ENCODE assay signal across 20 cellular contexts in the genomic region with DNA sequence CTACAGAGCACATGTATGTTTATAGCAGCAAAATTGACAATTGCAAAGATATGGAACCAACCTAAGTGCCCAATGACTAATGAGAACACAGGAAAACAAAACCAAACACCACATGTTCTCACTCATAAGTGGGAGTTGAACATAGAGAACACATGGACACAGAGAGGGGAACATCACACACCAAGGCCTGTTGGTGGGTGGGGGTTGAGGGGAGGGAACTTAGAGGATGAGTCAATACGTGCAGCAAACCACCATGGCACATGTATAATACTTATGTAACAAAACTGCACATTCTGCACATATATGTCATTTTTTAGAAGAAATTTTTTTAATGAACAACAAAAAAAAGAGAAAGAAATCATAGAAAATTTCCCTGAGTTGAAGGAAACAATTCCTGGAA. TPM values are rescaled to one million over a fixed set of nuclear protein-coding genes. Genes with fewer than 3 reads are reported as not detected.
DNase-seq lines count a peak whose midpoint lies in the region; ATAC-seq and TF ChIP-seq lines count a peak whose summit lies in the region.
"Had no signal": no experiment of that assay in that cellular context is flagged by ENCODE, and none has a peak within 500 bp of the region (broad histone marks: within the 10 kb centered on the region; RNA-seq: fewer than 3 reads in every experiment).

No MANE protein-coding gene starts in this region.

- H3K36me3 ChIP-seq in HEK293 (ENCODE audit: control insufficient read depth in 2 of 2, insufficient read depth in 1 of 2, low read length in 2 of 2): no peaks in the 10 kb centered on the region
- H3K36me3 ChIP-seq: ovary, vagina had no signal

- POLR2A ChIA-PET in HEK293 (lab: Yijun Ruan, JAX) (no interaction called here), WTC11 (lab: Charles Lee) (no interaction called here)

- peak; percentile 5 to 12 for DNase-seq in activated T-cell treated with anti-CD3 and anti-CD28 coated beads, Interleukin-2, amount 50 U/mL, for 72 hours
- no peak for DNase-seq in activated T-cell treated with anti-CD3 and anti-CD28 coated beads, Interleukin-2, amount 50 U/mL, for 24 hours
- peak; percentile 16 for DNase-seq in activated naive CD8-positive, alpha-beta T cell treated with anti-CD3 and anti-CD28 coated beads for 36 hours
- DNase-seq in neural crest cell (ENCODE audit: low read depth, low spot score): no peak
- no peak for DNase-seq in WTC11 (ENCODE audit: low spot score)
- no peak for DNase-seq in HuH-7.5 (ENCODE audit: low spot score)
- DNase-seq: activated B cell treated with CpG ODN at 0.5 μM for 24 hours, Calu3, dorsolateral prefrontal cortex, HFFc6, hippocampal formation, left colon, NCI-H1092, ovary had no signal

- ATAC-seq in activated T-cell treated with anti-CD3 and anti-CD28 coated beads, Interleukin-2, amount 50 U/mL, for 72 hours (replicated peaks in 1 of 2): no peak
- no peak for ATAC-seq in GM21423 (IDR thresholded peaks at IDR 0.05; ENCODE audit: unreplicated experiment)
- no peak for ATAC-seq in WTC11
- ATAC-seq: left colon had no signal

- H3K27me3 Mint-ChIP-seq in activated T-cell treated with anti-CD3 and anti-CD28 coated beads, Interleukin-2, amount 50 U/mL, for 72 hours (ENCODE audit: low read depth): no peaks in the 10 kb centered on the region
- H3K27me3 Mint-ChIP-seq in activated T-cell treated with anti-CD3 and anti-CD28 coated beads, Interleukin-2, amount 50 U/mL, for 24 hours: no peaks in the 10 kb centered on the region
- H3K27me3 Mint-ChIP-seq in activated naive CD8-positive, alpha-beta T cell treated with anti-CD3 and anti-CD28 coated beads for 36 hours: no peaks in the 10 kb centered on the region
- no peaks in the 10 kb centered on the region for H3K27me3 Mint-ChIP-seq in neural crest cell (ENCODE audit: low read depth)
- H3K27me3 Mint-ChIP-seq in WTC11 (ENCODE audit: low read depth): no peaks in the 10 kb centered on the region; the same call in 1 of the 2 replicates
- H3K27me3 Mint-ChIP-seq: activated B cell treated with CpG ODN at 0.5 μM for 24 hours, brain had no signal

- peaks cover 4% of the 10 kb centered on the region; the same call in 1 of the 2 replicates for H3K4me1 ChIP-seq in HEK293 (ENCODE audit: control insufficient read depth, insufficient read depth, low read length)

- peaks cover 8 to 11% of the 10 kb centered on the region in 2 donors for H3K9me3 Mint-ChIP-seq in activated T-cell treated with anti-CD3 and anti-CD28 coated beads, Interleukin-2, amount 50 U/mL, for 72 hours
- peaks cover 18% of the 10 kb centered on the region for H3K9me3 Mint-ChIP-seq in activated T-cell treated with anti-CD3 and anti-CD28 coated beads, Interleukin-2, amount 50 U/mL, for 24 hours
- H3K9me3 Mint-ChIP-seq in activated naive CD8-positive, alpha-beta T cell treated with anti-CD3 and anti-CD28 coated beads for 36 hours: peaks cover 15% of the 10 kb centered on the region
- H3K9me3 Mint-ChIP-seq in neural crest cell: peaks cover 17% of the 10 kb centered on the region
- peaks cover 23% of the 10 kb centered on the region for H3K9me3 Mint-ChIP-seq in WTC11
- H3K9me3 Mint-ChIP-seq: HFFc6 had no signal

- H3K4me3 ChIP-seq in HEK293 (ENCODE audit: low read depth, low read length): no peak overlapping the region
- H3K4me3 ChIP-seq: dorsolateral prefrontal cortex, ovary, vagina had no signal

- TF ChIP-seq CTCF in HEK293 (tag by site-specific recombination; IDR thresholded peaks at IDR 0.05) (no peak), neural crest cell (conservative IDR thresholded peaks at IDR 0.05) (no peak), WTC11 (IDR thresholded peaks at IDR 0.05) (no peak)

- H3K36me3 Mint-ChIP-seq in activated T-cell treated with anti-CD3 and anti-CD28 coated beads, Interleukin-2, amount 50 U/mL, for 72 hours (ENCODE audit: insufficient read depth in 2 of 2): peaks cover 22 to 24% of the 10 kb centered on the region in 2 donors
- peaks cover 24% of the 10 kb centered on the region for H3K36me3 Mint-ChIP-seq in activated T-cell treated with anti-CD3 and anti-CD28 coated beads, Interleukin-2, amount 50 U/mL, for 24 hours (ENCODE audit: low read depth)
- H3K36me3 Mint-ChIP-seq in activated naive CD8-positive, alpha-beta T cell treated with anti-CD3 and anti-CD28 coated beads for 36 hours: peaks cover 32% of the 10 kb centered on the region
- H3K36me3 Mint-ChIP-seq in neural crest cell (ENCODE audit: low read depth) (peaks cover 26% of the 10 kb centered on the region), WTC11 (peaks cover 24% of the 10 kb centered on the region)

- H3K9me3 ChIP-seq in HEK293 (ENCODE audit: control insufficient read depth, insufficient read depth, low read depth, low read length): no peaks in the 10 kb centered on the region
- H3K9me3 ChIP-seq: vagina had no signal

- H3K27ac Mint-ChIP-seq in activated T-cell treated with anti-CD3 and anti-CD28 coated beads, Interleukin-2, amount 50 U/mL, for 72 hours: no peak overlapping the region
- H3K27ac Mint-ChIP-seq in activated T-cell treated with anti-CD3 and anti-CD28 coated beads, Interleukin-2, amount 50 U/mL, for 24 hours: no peak overlapping the region
- no peak overlapping the region for H3K27ac Mint-ChIP-seq in activated naive CD8-positive, alpha-beta T cell treated with anti-CD3 and anti-CD28 coated beads for 36 hours
- H3K27ac Mint-ChIP-seq in neural crest cell (ENCODE audit: unreplicated experiment) (peak overlapping the region; percentile 67), WTC11 (no peak overlapping the region)
- H3K27ac Mint-ChIP-seq: activated B cell treated with CpG ODN at 0.5 μM for 24 hours; activated T-helper 1 cell treated with anti-CD3 and anti-CD28 coated beads, Interleukin-12 subunit alpha, Interleukin-12 subunit beta, Interleukin-2, Interleukin-4 antibody, amounts not matched to agents 30 ng/mL and 10 ng/mL and 1 ng/mL, durations not matched to agents 14 hours and 24 hours and 36 hours; HFFc6 had no signal

- CTCF ChIA-PET in HEK293 (lab: Yijun Ruan, JAX) (no interaction called here), WTC11 (lab: Charles Lee) (interaction anchor here (1.2 kb wide), 1 partner anchor 28 kb away, joined by 3 read pairs; no protein-coding TSS in a partner anchor)

- no peak overlapping the region for H3K4me3 Mint-ChIP-seq in activated T-cell treated with anti-CD3 and anti-CD28 coated beads, Interleukin-2, amount 50 U/mL, for 72 hours
- H3K4me3 Mint-ChIP-seq in activated T-cell treated with anti-CD3 and anti-CD28 coated beads, Interleukin-2, amount 50 U/mL, for 24 hours: no peak overlapping the region
- H3K4me3 Mint-ChIP-seq in activated naive CD8-positive, alpha-beta T cell treated with anti-CD3 and anti-CD28 coated beads for 36 hours: no peak overlapping the region
- H3K4me3 Mint-ChIP-seq in neural crest cell (peak overlapping the region; percentile 33), WTC11 (no peak overlapping the region)
- H3K4me3 Mint-ChIP-seq: activated B cell treated with CpG ODN at 0.5 μM for 24 hours; activated T-helper 1 cell treated with anti-CD3 and anti-CD28 coated beads, Interleukin-12 subunit alpha, Interleukin-12 subunit beta, Interleukin-2, Interleukin-4 antibody, amounts not matched to agents 30 ng/mL and 10 ng/mL and 1 ng/mL, durations not matched to agents 14 hours and 24 hours and 36 hours; HFFc6 had no signal

- H3K27ac ChIP-seq in HEK293 (ENCODE audit: extremely low read depth, low read depth, low read length): no peak overlapping the region
- H3K27ac ChIP-seq: dorsolateral prefrontal cortex, ovary, RWPE1, vagina had no signal

- peaks cover 36% of the 10 kb centered on the region for H3K4me1 Mint-ChIP-seq in activated T-cell treated with anti-CD3 and anti-CD28 coated beads, Interleukin-2, amount 50 U/mL, for 72 hours (ENCODE audit: low read depth)
- H3K4me1 Mint-ChIP-seq in activated T-cell treated with anti-CD3 and anti-CD28 coated beads, Interleukin-2, amount 50 U/mL, for 24 hours (ENCODE audit: low read depth): peaks cover 43% of the 10 kb centered on the region
- H3K4me1 Mint-ChIP-seq in activated naive CD8-positive, alpha-beta T cell treated with anti-CD3 and anti-CD28 coated beads for 36 hours: peaks cover 23% of the 10 kb centered on the region
- peaks cover 12% of the 10 kb centered on the region for H3K4me1 Mint-ChIP-seq in neural crest cell
- H3K4me1 Mint-ChIP-seq in WTC11: peaks cover 11% of the 10 kb centered on the region

TF ChIP-seq in HEK293, 187 proteins besides CTCF, POLR2A, EP300 and RAD21 (continues in another document):
- TF ChIP-seq ZNF529 (tag by site-specific recombination; IDR thresholded peaks at IDR 0.05; ENCODE audit: insufficient replicate concordance): no peak

TF ChIP-seq in WTC11, 78 proteins besides CTCF, POLR2A, EP300 and RAD21 (continues in another document):
- no peak for TF ChIP-seq SOX15 (CRISPR knock-in tag; IDR thresholded peaks at IDR 0.05)
- TF ChIP-seq, protein P1, sequence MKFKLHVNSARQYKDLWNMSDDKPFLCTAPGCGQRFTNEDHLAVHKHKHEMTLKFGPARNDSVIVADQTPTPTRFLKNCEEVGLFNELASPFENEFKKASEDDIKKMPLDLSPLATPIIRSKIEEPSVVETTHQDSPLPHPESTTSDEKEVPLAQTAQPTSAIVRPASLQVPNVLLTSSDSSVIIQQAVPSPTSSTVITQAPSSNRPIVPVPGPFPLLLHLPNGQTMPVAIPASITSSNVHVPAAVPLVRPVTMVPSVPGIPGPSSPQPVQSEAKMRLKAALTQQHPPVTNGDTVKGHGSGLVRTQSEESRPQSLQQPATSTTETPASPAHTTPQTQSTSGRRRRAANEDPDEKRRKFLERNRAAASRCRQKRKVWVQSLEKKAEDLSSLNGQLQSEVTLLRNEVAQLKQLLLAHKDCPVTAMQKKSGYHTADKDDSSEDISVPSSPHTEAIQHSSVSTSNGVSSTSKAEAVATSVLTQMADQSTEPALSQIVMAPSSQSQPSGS (CRISPR knock-in tag; IDR thresholded peaks at IDR 0.05; ENCODE audit: borderline replicate concordance, low read depth): no peak
- TF ChIP-seq TEAD1 (CRISPR knock-in tag; IDR thresholded peaks at IDR 0.05): no peak
- TF ChIP-seq CBFB (CRISPR knock-in tag; IDR thresholded peaks at IDR 0.05; ENCODE audit: low read depth): no peak
- no peak for TF ChIP-seq SP1 (CRISPR knock-in tag; conservative IDR thresholded peaks at IDR 0.05)

RNA-seq across cellular contexts. Expression of a gene that starts 3.9 kb away (rescaled TPM):
- 10 to 100 TPM; 11.6 to 13.6 TPM for total RNA-seq in activated T-cell treated with anti-CD3 and anti-CD28 coated beads, Interleukin-2, amount 50 U/mL, for 72 hours
- 1 to 10 TPM; 8.3 to 9.0 TPM for total RNA-seq in activated naive CD8-positive, alpha-beta T cell treated with anti-CD3 and anti-CD28 coated beads for 36 hours
- total RNA-seq in neural crest cell (8.0 and 10.8 TPM in 2 replicates), WTC11 (2021) (4.8 to 5.3 TPM (median 5.1 TPM) in 3 replicates)

Comparison
In these comparisons a context has a peak if more than half of its experiments do, and no peak if none do; other contexts are left out.
1. DNase-seq: peak in activated T-cell treated with anti-CD3 and anti-CD28 coated beads, Interleukin-2, amount 50 U/mL, for 72 hours (2 of 2) and activated naive CD8-positive, alpha-beta T cell treated with anti-CD3 and anti-CD28 coated beads for 36 hours (single experiment); none in activated T-cell treated with anti-CD3 and anti-CD28 coated beads, Interleukin-2, amount 50 U/mL, for 24 hours (single experiment), neural crest cell (single experiment), WTC11 (single experiment) and HuH-7.5 (single experiment).